Comparison of ENCODE assay signal across 17 cellular contexts in the genomic region with DNA sequence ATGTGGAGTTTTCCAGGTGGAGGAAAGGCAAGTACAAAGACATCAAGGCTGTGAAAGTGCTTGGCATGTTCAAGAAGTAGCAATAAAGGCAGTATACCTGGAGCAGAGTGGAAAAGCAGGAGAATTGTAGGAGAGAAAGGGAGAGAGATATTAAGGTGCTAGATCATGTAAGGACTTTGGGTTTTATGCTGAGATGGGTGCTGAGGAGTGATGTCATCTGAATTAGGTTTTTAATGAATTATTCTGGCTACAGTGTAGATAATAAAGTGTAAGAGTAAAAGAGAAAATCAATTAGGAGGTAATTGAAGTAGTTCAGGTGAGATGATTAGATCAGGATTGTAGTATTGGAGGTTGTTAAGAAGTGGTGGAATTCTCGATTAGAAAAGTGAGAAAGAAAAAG. TPM values are rescaled to one million over a fixed set of nuclear protein-coding genes. Genes with fewer than 3 reads are reported as not detected.
DNase-seq lines count a peak whose midpoint lies in the region; ATAC-seq, FAIRE-seq and TF ChIP-seq lines count a peak whose summit lies in the region.
"Had no signal": no experiment of that assay in that cellular context is flagged by ENCODE, and none has a peak within 500 bp of the region (broad histone marks: within the 10 kb centered on the region; RNA-seq: fewer than 3 reads in every experiment).

No MANE protein-coding gene starts in this region.

- POLR2A ChIA-PET in HCT116 (lab: Charles Lee) (no interaction called here), WTC11 (lab: Charles Lee) (no interaction called here)

- H3K4me3 ChIP-seq in HCT116 (replicated peaks in 1 of 2; ENCODE audit: low read depth in 1 of 2, low read length in 2 of 2) (no peak overlapping the region), keratinocyte (ENCODE audit: control insufficient read depth in 2 of 3, extremely low read depth in 1 of 3, insufficient read depth in 2 of 3, low read depth in 1 of 3, low read length in 3 of 3) (no peak overlapping the region), ascending aorta (no peak overlapping the region), coronary artery (no peak overlapping the region)
- H3K4me3 ChIP-seq: SK-N-MC had no signal

- peak overlapping the region; percentile 10; the same call in 1 of the 2 replicates for H3K27ac Mint-ChIP-seq in WTC11

- peaks cover 5% of the 10 kb centered on the region for H4K20me1 ChIP-seq in HCT116 (ENCODE audit: insufficient read depth)
- H4K20me1 ChIP-seq in keratinocyte (ENCODE audit: control insufficient read depth, extremely low read depth, insufficient read depth, low read length) = peaks cover 5% of the 10 kb centered on the region

- no peaks in the 10 kb centered on the region for H3K9me1 ChIP-seq in keratinocyte (ENCODE audit: control insufficient read depth, extremely low read depth, insufficient read depth, low read length)

- no peak for TF ChIP-seq POLR2A in HCT116 (IDR thresholded peaks at IDR 0.05; ENCODE audit: borderline replicate concordance, extremely low read depth, insufficient read depth, insufficient read length)

- H3K79me2 ChIP-seq in HCT116 (ENCODE audit: insufficient read depth, low read length) (peaks cover 100% of the 10 kb centered on the region), keratinocyte (ENCODE audit: control insufficient read depth, insufficient read depth, low read length) (peaks cover 93% of the 10 kb centered on the region)

- H3K9me3 Mint-ChIP-seq in WTC11 = no peaks in the 10 kb centered on the region

- no peaks in the 10 kb centered on the region for H3K27me3 ChIP-seq in HCT116 (ENCODE audit: insufficient read depth, low read length)
- H3K27me3 ChIP-seq in keratinocyte (ENCODE audit: control insufficient read depth, extremely low read depth, insufficient read depth, low read length) = no peaks in the 10 kb centered on the region
- H3K27me3 ChIP-seq in ascending aorta = no peaks in the 10 kb centered on the region

- dilution Hi-C loops in keratinocyte (cut with MboI; ENCODE audit: extremely low pct_ligation_motif_present, low sequenced_read_pairs) = no loop called here

- TF ChIP-seq RAD21 in HCT116 (IDR thresholded peaks at IDR 0.05; ENCODE audit: low read depth) = no peak

- H3K27me3 Mint-ChIP-seq in WTC11 (ENCODE audit: low read depth) = no peaks in the 10 kb centered on the region

- CTCF ChIA-PET in HCT116 (lab: Charles Lee) = no interaction called here
- CTCF ChIA-PET in WTC11 (lab: Charles Lee) = no interaction called here

- H3K4me3 Mint-ChIP-seq in WTC11 = no peak overlapping the region

- H3K36me3 Mint-ChIP-seq in WTC11 = no peaks in the 10 kb centered on the region

- 0 out of 2 replicates have a peak overlapping the region, but pooled peaks have one; percentile 4 for H3K27ac ChIP-seq in HCT116 (ENCODE audit: low read depth, low read length)
- peak overlapping the region; percentile 40 for H3K27ac ChIP-seq in keratinocyte (ENCODE audit: control insufficient read depth, insufficient read depth, low read length)
- H3K27ac ChIP-seq in ascending aorta = no peak overlapping the region
- no peak overlapping the region for H3K27ac ChIP-seq in coronary artery
- H3K27ac ChIP-seq: SK-N-MC had no signal

- H3K9ac ChIP-seq in HCT116 (ENCODE audit: low read length) (no peak overlapping the region), keratinocyte (ENCODE audit: control insufficient read depth, extremely low read depth, insufficient read depth, low read length) (no peak overlapping the region)

- DNase-seq in HCT116 (ENCODE audit: low read depth, low spot score) (no peak), WTC11 (ENCODE audit: low spot score) (no peak), keratinocyte (ENCODE audit: low read depth, low spot score) (no peak), ascending aorta (ENCODE audit: low spot score in 2 of 2) (no peak), coronary artery (ENCODE audit: low spot score) (no peak), NCI-H1417 treated with DMSO at 0.1 percent for 48 hours (lab: John Stamatoyannopoulos, UW) (no peak), midbrain (lab: John Stamatoyannopoulos, UW) (no peak)
- DNase-seq: Caco-2, DMS79 treated with DMSO at 0.1 percent for 48 hours, GDM1, H7, NCI-H146, NCI-H2107, NCI-H345, NCI-H526 treated with DMSO at 0.1 percent for 48 hours had no signal

- H3K4me2 ChIP-seq in HCT116 (ENCODE audit: low read length) = no peak overlapping the region
- no peak overlapping the region for H3K4me2 ChIP-seq in keratinocyte (ENCODE audit: control insufficient read depth, extremely low read depth, insufficient read depth, low read depth, low read length)

- no peaks in the 10 kb centered on the region for H3K9me2 ChIP-seq in HCT116 (ENCODE audit: insufficient read depth)

- H2AFZ ChIP-seq in HCT116 (ENCODE audit: low read depth, low read length, poor library complexity, severe bottlenecking) = no peak overlapping the region
- no peak overlapping the region for H2AFZ ChIP-seq in keratinocyte (ENCODE audit: control insufficient read depth, low read length)

- H3K9me3 ChIP-seq in HCT116 (ENCODE audit: control insufficient read depth in 1 of 2, insufficient read depth in 1 of 2, low read depth in 1 of 2, low read length in 2 of 2) = no peaks in the 10 kb centered on the region
- H3K9me3 ChIP-seq in keratinocyte (ENCODE audit: control insufficient read depth, low read depth, low read length) = no peaks in the 10 kb centered on the region
- H3K9me3 ChIP-seq in ascending aorta = no peaks in the 10 kb centered on the region
- H3K9me3 ChIP-seq: Caco-2 had no signal

- intact Hi-C loops in HCT116 (cut with micrococcal nuclease) = no loop called here
- intact Hi-C loops in ascending aorta (cut with DNase I) = no loop called here

- RAD21 ChIA-PET in HCT116 (lab: Charles Lee; ENCODE audit: low non-redundant PET in 1 of 2, low total read pairs in 2 of 2, uncharacterized antibody in 2 of 2, unreplicated experiment in 2 of 2) = no interaction called here

- TF ChIP-seq CTCF in HCT116 (IDR thresholded peaks at IDR 0.05 in 2 of 3, conservative IDR thresholded peaks at IDR 0.05 in 1 of 3; ENCODE audit: borderline replicate concordance in 1 of 3, insufficient read depth in 1 of 3, low read depth in 2 of 3, low read length in 2 of 3) (no peak), WTC11 (IDR thresholded peaks at IDR 0.05) (no peak), keratinocyte (optimal IDR thresholded peaks at IDR 0.05 in 1 of 3, IDR thresholded peaks at IDR 0.05 in 1 of 3, conservative IDR thresholded peaks at IDR 0.05 in 1 of 3; ENCODE audit: extremely low read depth in 1 of 3, insufficient read depth in 2 of 3, low read length in 3 of 3) (no peak), ascending aorta (IDR thresholded peaks at IDR 0.05) (no peak), coronary artery (IDR thresholded peaks at IDR 0.05) (no peak)

- H3K4me1 ChIP-seq in HCT116 (ENCODE audit: control insufficient read depth in 1 of 2, insufficient read depth in 2 of 2, low read length in 2 of 2) (peaks cover 8 to 52% of the 10 kb centered on the region in 2 experiments), keratinocyte (ENCODE audit: control insufficient read depth, extremely low read depth, insufficient read depth, low read length) (peaks cover 43% of the 10 kb centered on the region), ascending aorta (peaks cover 0 to 4% of the 10 kb centered on the region in 2 donors)

- ATAC-seq in HCT116 = no peak
- ATAC-seq in WTC11 = no peak

- BruUV-seq in HCT116 (replicated peaks; lab: Mats Ljungman, UMichigan) = TSS peak; percentile 9

- FAIRE-seq in G401.6 (lab: Jason Lieb, UNC) (peak; percentile 19), keratinocyte (lab: Jason Lieb, UNC) (no peak)

- no peaks in the 10 kb centered on the region for H3K4me1 Mint-ChIP-seq in WTC11

- H3K36me3 ChIP-seq in HCT116 (ENCODE audit: control insufficient read depth in 1 of 2, insufficient read depth in 2 of 2, low read length in 2 of 2) (0 out of 4 replicates have a peak, but pooled peaks cover 2 to 3% of the 10 kb centered on the region in 2 experiments), keratinocyte (ENCODE audit: control insufficient read depth in 2 of 2, extremely low read depth in 1 of 2, insufficient read depth in 2 of 2, low read length in 2 of 2) (peaks cover 0 to 3% of the 10 kb centered on the region in 2 experiments), ascending aorta (no peaks in the 10 kb centered on the region)

TF ChIP-seq in HCT116, 20 proteins besides CTCF, POLR2A, EP300 and RAD21 (continues in another document):
- TF ChIP-seq ZFX (IDR thresholded peaks at IDR 0.05) = no peak
- TF ChIP-seq MAX (IDR thresholded peaks at IDR 0.05) = no peak
- no peak for TF ChIP-seq EZH2phosphoT487 (IDR thresholded peaks at IDR 0.05; ENCODE audit: borderline replicate concordance)
- no peak for TF ChIP-seq SIN3A (IDR thresholded peaks at IDR 0.05; ENCODE audit: low read depth)
- no peak for TF ChIP-seq POLR2AphosphoS5 (IDR thresholded peaks at IDR 0.05; ENCODE audit: low read depth, low read length)

TF ChIP-seq in WTC11, 78 proteins besides CTCF, POLR2A, EP300 and RAD21 (continues in another document):
- TF ChIP-seq RORB (CRISPR knock-in tag; IDR thresholded peaks at IDR 0.05) (no peak), RELA (CRISPR knock-in tag; IDR thresholded peaks at IDR 0.05; ENCODE audit: borderline replicate concordance) (no peak), HMGA2 (CRISPR knock-in tag; IDR thresholded peaks at IDR 0.05) (no peak), CREB1 (CRISPR knock-in tag; IDR thresholded peaks at IDR 0.05) (no peak), ZNF219 (CRISPR knock-in tag; IDR thresholded peaks at IDR 0.05; ENCODE audit: borderline replicate concordance) (no peak), ZBTB43 (CRISPR knock-in tag; IDR thresholded peaks at IDR 0.05) (no peak), ZNF396 (CRISPR knock-in tag; IDR thresholded peaks at IDR 0.05; ENCODE audit: borderline replicate concordance) (no peak)

RNA-seq across cellular contexts. Expression of gene NFAT5, which starts 34.0 kb away (rescaled TPM):
- total RNA-seq in HCT116 (2021; ENCODE audit: unreplicated experiment) = 67.4 TPM
- 14.4 and 17.5 TPM in 2 replicates for polyA plus RNA-seq in HCT116 (2012)
- 23.2 to 23.7 TPM (median 23.5 TPM) in 3 replicates for total RNA-seq in WTC11 (2021)
- polyA plus RNA-seq in keratinocyte = 21.2 to 24.9 TPM (median 23.1 TPM) in 3 replicates
- 41.5 TPM for polyA plus RNA-seq in keratinocyte (2011; ENCODE audit: low read depth)
- polyA plus RNA-seq in keratinocyte (2011; cell fraction: cytosol; rRNA removed) = 4.4 and 9.4 TPM in 2 replicates
- polyA plus RNA-seq in keratinocyte (2011; cell fraction: nucleus; rRNA removed) = 56.9 and 59.9 TPM in 2 replicates
- 6.6 and 16.2 TPM in 2 replicates for polyA plus RNA-seq in keratinocyte (2012; ENCODE audit: low replicate concordance)
- polyA minus RNA-seq in keratinocyte = 24.4 to 109 TPM (median 49.1 TPM) in 3 replicates
- polyA minus RNA-seq in keratinocyte (2011; cell fraction: cytosol; rRNA and poly(A)+ RNA removed) = 14.4 TPM
- polyA minus RNA-seq in keratinocyte (2011; cell fraction: nucleus; rRNA and poly(A)+ RNA removed) = 67.6 and 136 TPM in 2 replicates
- total RNA-seq in ascending aorta = 48.9 TPM

Comparison
In these comparisons a context has a peak if more than half of its experiments do, and no peak if none do; other contexts are left out.
1. H3K27ac ChIP-seq: peak in HCT116 (single experiment) and keratinocyte (single experiment); none in ascending aorta (0 of 2) and coronary artery (0 of 2).